Comparison of ENCODE assay signal across 16 cellular contexts in the genomic region with DNA sequence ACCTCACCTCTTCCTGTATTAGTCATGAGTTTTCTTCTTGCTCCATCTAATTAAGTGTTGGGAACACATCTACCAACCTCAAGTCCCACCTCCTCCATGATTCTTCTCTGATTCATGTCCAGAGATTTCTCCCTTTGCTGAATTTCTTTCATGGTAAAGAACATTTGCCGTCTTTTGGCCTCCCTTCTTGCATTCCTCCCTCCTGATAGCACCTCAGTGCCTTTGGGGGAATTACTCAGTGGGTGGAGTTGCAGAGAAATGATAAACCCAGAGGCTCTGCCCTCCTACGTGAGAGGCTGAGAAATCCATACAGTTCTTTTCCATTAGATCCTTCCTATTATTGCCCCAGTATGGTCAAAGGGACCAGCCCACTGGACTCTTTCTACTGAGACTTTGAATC.
DNase-seq lines count a peak whose midpoint lies in the region; ATAC-seq, FAIRE-seq and TF ChIP-seq lines count a peak whose summit lies in the region.
"Had no signal": no experiment of that assay in that cellular context is flagged by ENCODE, and none has a peak within 500 bp of the region (broad histone marks: within the 10 kb centered on the region; RNA-seq: fewer than 3 reads in every experiment).

No MANE protein-coding gene starts in this region.

- peaks cover 24% of the 10 kb centered on the region for H3K4me1 Mint-ChIP-seq in astrocyte (ENCODE audit: low read depth, unreplicated experiment)
- H3K4me1 Mint-ChIP-seq: B cell, immature natural killer cell had no signal

- no peak overlapping the region for H3K4me3 Mint-ChIP-seq in astrocyte (ENCODE audit: unreplicated experiment)
- H3K4me3 Mint-ChIP-seq: activated CD4-positive, alpha-beta memory T cell treated with anti-CD3 and anti-CD28 coated beads for 36 hours; B cell; immature natural killer cell had no signal

- H3K27ac ChIP-seq in AG04450 (ENCODE audit: low read depth, low read length) = peak overlapping the region; percentile 62
- H3K27ac ChIP-seq in astrocyte (ENCODE audit: low read depth, low read length) = peak overlapping the region; percentile 62
- peak overlapping the region; percentile 35 for H3K27ac ChIP-seq in hepatocyte
- H3K27ac ChIP-seq in transverse colon = no peak overlapping the region
- H3K27ac ChIP-seq: prostate gland, upper lobe of right lung had no signal

- in situ Hi-C loops in transverse colon (cut with MboI; ENCODE audit: low pct_ligation_motif_present in 1 of 4, low pct_unique_long_range_greater_than_20kb in 1 of 4, low sequenced_read_pairs in 3 of 4) = no loop called here

- no peak for ATAC-seq in HG03045 (IDR thresholded peaks at IDR 0.05; ENCODE audit: unreplicated experiment)
- ATAC-seq in GM19455 (IDR thresholded peaks at IDR 0.05; ENCODE audit: unreplicated experiment) = no peak
- ATAC-seq: upper lobe of right lung had no signal

- peak; percentile 62 for FAIRE-seq in astrocyte (lab: Jason Lieb, UNC)

- H3K4me1 ChIP-seq in astrocyte (ENCODE audit: insufficient read depth, low read length) = peaks cover 37% of the 10 kb centered on the region
- H3K4me1 ChIP-seq in hepatocyte (ENCODE audit: insufficient read depth) = peaks cover 21% of the 10 kb centered on the region
- peaks cover 0 to 5% (median 2%) of the 10 kb centered on the region in 4 donors for H3K4me1 ChIP-seq in transverse colon
- H3K4me1 ChIP-seq: upper lobe of right lung had no signal

- H3K9me2 ChIP-seq in hepatocyte (replicated peaks; ENCODE audit: insufficient read depth) = no peaks in the 10 kb centered on the region

- no peaks in the 10 kb centered on the region for H3K9me3 Mint-ChIP-seq in astrocyte (ENCODE audit: unreplicated experiment)
- H3K9me3 Mint-ChIP-seq: activated CD4-positive, alpha-beta memory T cell treated with anti-CD3 and anti-CD28 coated beads for 36 hours had no signal

- no peaks in the 10 kb centered on the region for H4K20me1 ChIP-seq in astrocyte (ENCODE audit: insufficient read depth, low read length)
- no peaks in the 10 kb centered on the region for H4K20me1 ChIP-seq in hepatocyte (ENCODE audit: insufficient read depth, poor library complexity, severe bottlenecking)

- H3K36me3 Mint-ChIP-seq in astrocyte (ENCODE audit: low read depth, unreplicated experiment) = no peaks in the 10 kb centered on the region
- H3K36me3 Mint-ChIP-seq: activated CD4-positive, alpha-beta memory T cell treated with anti-CD3 and anti-CD28 coated beads for 36 hours; immature natural killer cell had no signal

- no peaks in the 10 kb centered on the region for H3K79me2 ChIP-seq in astrocyte (ENCODE audit: insufficient read depth, low read length)
- no peaks in the 10 kb centered on the region for H3K79me2 ChIP-seq in hepatocyte

- H3K4me2 ChIP-seq in astrocyte (ENCODE audit: low read length) (peak overlapping the region; percentile 63), hepatocyte (no peak overlapping the region)

- H2AFZ ChIP-seq in astrocyte (ENCODE audit: low read depth, low read length) (peak overlapping the region; percentile 32), hepatocyte (no peak overlapping the region)

- DNase-seq in AG04450 (ENCODE audit: low read depth, low spot score) = peak; percentile 47
- DNase-seq in HPDE6-E6E7 (ENCODE audit: extremely low spot score) = peak; percentile 80
- DNase-seq in astrocyte (ENCODE audit: low read depth) = peak; percentile 95
- DNase-seq in hepatocyte (ENCODE audit: low spot score) = no peak
- DNase-seq in transverse colon = no peak
- DNase-seq in GM19240 (ENCODE audit: insufficient read length, low spot score) = no peak
- DNase-seq: activated CD4-positive, alpha-beta memory T cell treated with anti-CD3 and anti-CD28 coated beads for 36 hours; activated gamma-delta T cell; central memory CD4-positive, alpha-beta T cell; immature natural killer cell; NCI-H1105 treated with DMSO at 0.1 percent for 48 hours; upper lobe of right lung had no signal

- H3K36me3 ChIP-seq in astrocyte (ENCODE audit: insufficient read depth, low read length) (no peaks in the 10 kb centered on the region), hepatocyte (replicated peaks; ENCODE audit: insufficient read depth, low read depth) (no peaks in the 10 kb centered on the region), transverse colon (no peaks in the 10 kb centered on the region)
- H3K36me3 ChIP-seq: prostate gland, upper lobe of right lung had no signal

- CTCF ChIA-PET in AG04450 (lab: Charles Lee) = interaction anchor here (1.2 kb wide), 1 partner anchor 544 kb away, joined by 4 read pairs; no protein-coding TSS in a partner anchor

- H3K9ac ChIP-seq in astrocyte (ENCODE audit: low read length) = no peak overlapping the region

- TF ChIP-seq EP300 in transverse colon (IDR thresholded peaks at IDR 0.05; ENCODE audit: low read depth) = no peak

- no peaks in the 10 kb centered on the region for H3K27me3 Mint-ChIP-seq in astrocyte (ENCODE audit: low read depth, unreplicated experiment)
- H3K27me3 Mint-ChIP-seq: B cell had no signal

- intact Hi-C loops in transverse colon (cut with DNase I; ENCODE audit: low total_unique reads) = no loop called here

- H3K9me3 ChIP-seq in AG04450 (ENCODE audit: control insufficient read depth, insufficient read depth, low read length) (no peaks in the 10 kb centered on the region), astrocyte (ENCODE audit: insufficient read depth, low read depth, low read length) (no peaks in the 10 kb centered on the region), hepatocyte (ENCODE audit: low read depth) (no peaks in the 10 kb centered on the region), transverse colon (no peaks in the 10 kb centered on the region)
- H3K9me3 ChIP-seq: prostate gland, upper lobe of right lung had no signal

- no peak overlapping the region for H3K4me3 ChIP-seq in AG04450 (ENCODE audit: low read depth, low read length)
- H3K4me3 ChIP-seq in astrocyte (ENCODE audit: insufficient read depth, low read depth, low read length) = no peak overlapping the region
- no peak overlapping the region for H3K4me3 ChIP-seq in hepatocyte
- H3K4me3 ChIP-seq in transverse colon = no peak overlapping the region
- H3K4me3 ChIP-seq: prostate gland, upper lobe of right lung had no signal

- H3K27ac Mint-ChIP-seq in astrocyte (ENCODE audit: unreplicated experiment) = peak overlapping the region; percentile 13
- H3K27ac Mint-ChIP-seq: activated CD4-positive, alpha-beta memory T cell treated with anti-CD3 and anti-CD28 coated beads for 36 hours; B cell; immature natural killer cell had no signal

- TF ChIP-seq CTCF in AG04450 (IDR thresholded peaks at IDR 0.05; ENCODE audit: low read depth, low read length) = no peak
- no peak for TF ChIP-seq CTCF in astrocyte (IDR thresholded peaks at IDR 0.05; ENCODE audit: insufficient read depth, low read depth, low read length)
- TF ChIP-seq CTCF in hepatocyte (IDR thresholded peaks at IDR 0.05; ENCODE audit: poor library complexity) = no peak
- TF ChIP-seq CTCF in transverse colon (IDR thresholded peaks at IDR 0.05) = no peak

- H3K27me3 ChIP-seq in AG04450 (ENCODE audit: control insufficient read depth, insufficient read depth, low read length) (no peaks in the 10 kb centered on the region), astrocyte (ENCODE audit: insufficient read depth, low read length) (no peaks in the 10 kb centered on the region), hepatocyte (no peaks in the 10 kb centered on the region), transverse colon (no peaks in the 10 kb centered on the region)
- H3K27me3 ChIP-seq: upper lobe of right lung had no signal

- WGBS in hepatocyte (ENCODE audit: low lambda C conversion rate, missing lambda C conversion rate) = 77% methylated on average over 2 of the region's 2 CpGs
- 60 to 85% methylated on average over 1 to 2 of the region's 2 CpGs for WGBS in transverse colon (ENCODE audit: low coverage in 1 of 2), 2 donors

- TF ChIP-seq POLR2A in transverse colon (IDR thresholded peaks at IDR 0.05) = no peak

- POLR2A ChIA-PET in AG04450 (lab: Yijun Ruan, JAX) = no interaction called here

Comparison
In these comparisons a context has a peak if more than half of its experiments do, and no peak if none do; other contexts are left out.
1. DNase-seq: peak in AG04450 (single experiment), HPDE6-E6E7 (single experiment) and astrocyte (single experiment); none in hepatocyte (single experiment), transverse colon (single experiment) and GM19240 (single experiment).
2. H3K27ac ChIP-seq: peak in AG04450 (single experiment), astrocyte (single experiment) and hepatocyte (single experiment); none in transverse colon (0 of 4).